Comparison of ENCODE assay signal across 8 cellular contexts in the genomic region with DNA sequence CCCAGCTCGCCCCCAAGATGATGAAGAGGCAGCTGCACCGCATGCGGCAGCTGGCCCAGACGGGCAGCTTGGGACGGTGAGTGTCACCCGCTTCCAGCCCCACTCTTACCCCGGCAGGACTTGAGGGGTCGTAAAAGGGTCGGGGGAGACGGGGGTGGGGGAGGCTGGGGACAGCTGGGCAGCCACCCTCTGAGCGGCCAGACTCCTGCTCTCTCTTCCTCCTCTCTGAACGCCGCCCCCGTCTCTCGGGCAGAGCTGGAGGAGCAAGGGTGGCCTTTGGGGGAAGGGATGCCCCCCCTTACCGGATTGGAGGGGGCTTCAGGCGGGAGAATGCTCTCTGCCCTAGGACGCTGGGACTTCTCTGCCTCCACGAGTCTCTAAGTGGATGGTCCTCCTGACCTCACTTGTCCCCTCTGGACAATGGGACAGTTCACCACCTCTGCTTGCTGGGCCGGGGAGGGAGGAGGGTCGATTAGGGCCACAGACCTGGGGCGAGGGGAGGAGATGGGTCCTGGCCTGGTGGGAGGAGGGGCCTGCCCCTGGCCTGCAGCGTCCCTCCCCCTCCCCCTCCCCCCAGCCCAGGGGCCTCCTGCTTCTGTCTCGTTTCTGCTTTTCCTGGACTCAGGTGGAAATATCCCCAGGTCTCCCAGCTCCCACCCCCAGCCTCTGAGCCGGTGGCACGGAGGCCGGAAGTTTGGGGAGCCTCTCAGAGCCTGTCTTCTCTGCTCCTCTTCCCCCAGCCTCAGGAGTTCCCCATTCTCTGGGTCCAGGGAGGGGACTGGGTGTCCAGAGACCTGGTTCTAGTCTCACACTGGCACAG. TPM values are rescaled to one million over a fixed set of nuclear protein-coding genes. Genes with fewer than 3 reads are reported as not detected.
DNase-seq lines count a peak whose midpoint lies in the region; ATAC-seq, FAIRE-seq and TF ChIP-seq lines count a peak whose summit lies in the region.

No MANE protein-coding gene starts in this region.

- no peaks in the 10 kb centered on the region for H3K27me3 ChIP-seq in CD4-positive, alpha-beta memory T cell (ENCODE audit: insufficient read depth, low read length)
- no peaks in the 10 kb centered on the region for H3K27me3 ChIP-seq in K562 (ENCODE audit: control insufficient read depth in 2 of 2, insufficient read depth in 2 of 2, low read length in 2 of 2)

- no peak for TF ChIP-seq CTCF in LNCaP clone FGC (IDR thresholded peaks at IDR 0.05; ENCODE audit: control insufficient read depth, extremely low read depth, insufficient read depth)
- TF ChIP-seq CTCF in K562 (IDR thresholded peaks at IDR 0.05 in 2 of 3, conservative IDR thresholded peaks at IDR 0.05 in 1 of 3; ENCODE audit: insufficient read depth in 2 of 3, low read depth in 1 of 3, low read length in 3 of 3) = no peak
- no peak for TF ChIP-seq CTCF in lower leg skin (IDR thresholded peaks at IDR 0.05)

- H3K36me3 ChIP-seq in CD4-positive, alpha-beta memory T cell (ENCODE audit: insufficient read depth, low read length) = peaks cover 32% of the 10 kb centered on the region
- H3K36me3 ChIP-seq in K562 (ENCODE audit: control insufficient read depth, insufficient read depth, low read length) = peaks cover 31% of the 10 kb centered on the region; the same call in 2 of the 3 replicates
- no peaks in the 10 kb centered on the region for H3K36me3 ChIP-seq in urinary bladder (ENCODE audit: insufficient read depth)

- no peaks in the 10 kb centered on the region for H3K9me3 Mint-ChIP-seq in CD4-positive, alpha-beta memory T cell

- peaks cover 78% of the 10 kb centered on the region for H3K4me1 ChIP-seq in CD4-positive, alpha-beta memory T cell (ENCODE audit: insufficient read depth, low read length)
- H3K4me1 ChIP-seq in K562 (replicated peaks in 1 of 2; ENCODE audit: control insufficient read depth in 2 of 2, insufficient read depth in 2 of 2, low read length in 2 of 2) = peaks cover 17 to 72% of the 10 kb centered on the region in 2 experiments
- no peaks in the 10 kb centered on the region for H3K4me1 ChIP-seq in urinary bladder (ENCODE audit: insufficient read depth)

- H3K27ac Mint-ChIP-seq in CD4-positive, alpha-beta memory T cell = peak overlapping the region; percentile 86 to 97 (median 91)

- H3K4me2 ChIP-seq in K562 (ENCODE audit: insufficient read depth, low read length) = peak overlapping the region; percentile 87

- POLR2A ChIA-PET in CD4-positive, alpha-beta memory T cell (lab: Charles Lee; ENCODE audit: partially characterized antibody) = interaction anchor here (0.6 to 12.1 kb wide), 12 partner anchors 10 to 48 kb away, joined by 3 to 247 read pairs (median 4); partner anchors contain the start of genes GGA1, LGALS1, NOL12 and PDXP
- POLR2A ChIA-PET in K562 (lab: Yijun Ruan, JAX) = no interaction called here

- no peaks in the 10 kb centered on the region for H3K27me3 Mint-ChIP-seq in CD4-positive, alpha-beta memory T cell

- H4K20me1 ChIP-seq in K562 (replicated peaks; ENCODE audit: control insufficient read depth, insufficient read depth, low read length) = no peaks in the 10 kb centered on the region

- TF ChIP-seq POLR2A in K562 (conservative IDR thresholded peaks at IDR 0.05) = no peak
- no peak for TF ChIP-seq POLR2A in lower leg skin (IDR thresholded peaks at IDR 0.05)

- TF ChIP-seq EP300 in K562 (IDR thresholded peaks at IDR 0.05; ENCODE audit: low read length) = no peak

- no peaks in the 10 kb centered on the region for H3K9me3 ChIP-seq in CD4-positive, alpha-beta memory T cell (ENCODE audit: control insufficient read depth in 1 of 2, low read length in 2 of 2)
- H3K9me3 ChIP-seq in K562 (replicated peaks; ENCODE audit: control insufficient read depth, insufficient read depth, low read depth, low read length) = no peaks in the 10 kb centered on the region

- no TSS peak for BruUV-seq in K562 (replicated peaks; lab: Mats Ljungman, UMichigan)

- peaks cover 10 to 40% of the 10 kb centered on the region in 2 donors for H3K36me3 Mint-ChIP-seq in CD4-positive, alpha-beta memory T cell

- peak; percentile 51 for FAIRE-seq in K562 (lab: Jason Lieb, UNC)

- WGBS in K562 (ENCODE audit: insufficient coverage, low coverage, missing lambda C conversion rate) = 0% methylated on average over 14 of the region's 27 CpGs
- WGBS in lower leg skin, 2 donors = 6 to 13% methylated on average over 14 to 24 of the region's 27 CpGs
- WGBS in urinary bladder = 6% methylated on average over 27 of the region's 27 CpGs

- H3K27ac ChIP-seq in CD4-positive, alpha-beta memory T cell (ENCODE audit: low read depth, low read length) = peak overlapping the region; percentile 64
- H3K27ac ChIP-seq in K562 (ENCODE audit: extremely low read depth, low read depth, low read length) (peak overlapping the region; percentile 54), urinary bladder (ENCODE audit: low read depth) (peak overlapping the region; percentile 81)

- peak overlapping the region; percentile 65 to 92 for H3K9ac ChIP-seq in K562 (ENCODE audit: insufficient read depth in 1 of 2, low read depth in 2 of 2, low read length in 2 of 2)

- H3K4me3 Mint-ChIP-seq in CD4-positive, alpha-beta memory T cell = peak overlapping the region; percentile 90 to 100 (median 94)

- 0 out of 2 replicates have a peak overlapping the region, but pooled peaks have one; percentile 51 for H2AFZ ChIP-seq in K562 (ENCODE audit: low read depth, low read length)

- TF ChIP-seq RAD21 in K562 (CRISPR knock-in tag; conservative IDR thresholded peaks at IDR 0.05 in 1 of 2, IDR thresholded peaks at IDR 0.05 in 1 of 2) = no peak

- peaks cover 35 to 83% (median 59%) of the 10 kb centered on the region in 4 donors for H3K4me1 Mint-ChIP-seq in CD4-positive, alpha-beta memory T cell

- in situ Hi-C loops in K562 (cut with MboI) = no loop called here

- CTCF ChIA-PET in CD4-positive, alpha-beta memory T cell (lab: Charles Lee; ENCODE audit: partially characterized antibody) = interaction anchor here (0.9 to 20.3 kb wide), 5 partner anchors 13 to 40 kb away, joined by 3 to 558 read pairs (median 221); partner anchors contain the start of genes GGA1, LGALS1, NOL12 and PDXP
- CTCF ChIA-PET in K562 (lab: Yijun Ruan, JAX; ENCODE audit: low intra/inter-chr PET ratio) = no interaction called here

- intact Hi-C loops in CD4-positive, alpha-beta memory T cell (cut with micrococcal nuclease) = loop anchor here (1.0 to 10.0 kb wide), 5 partner anchors 17 to 205 kb away; partner anchors contain the start of genes ANKRD54, EIF3L, GGA1 and PDXP
- intact Hi-C loops in K562 (cut with micrococcal nuclease) = no loop called here
- intact Hi-C loops in lower leg skin (cut with DNase I; ENCODE audit: low total_unique reads) = loop anchor here (10.0 kb wide), 1 partner anchor 155 kb away; no protein-coding TSS in a partner anchor

- H3K79me2 ChIP-seq in K562 (ENCODE audit: control insufficient read depth, insufficient read depth, low read length) = peaks cover 11% of the 10 kb centered on the region

- no peaks in the 10 kb centered on the region for H3K9me1 ChIP-seq in K562 (ENCODE audit: control insufficient read depth, insufficient read depth, low read length)

- ATAC-seq in K562 (peak; percentile 21; the same call in 2 of the 3 replicates), HG03175 (IDR thresholded peaks at IDR 0.05; ENCODE audit: unreplicated experiment) (no peak), GM21360 (IDR thresholded peaks at IDR 0.05; ENCODE audit: unreplicated experiment) (no peak)

- peak in 2 of 5 donors; percentile 30 to 71 for DNase-seq in CD4-positive, alpha-beta memory T cell
- no peak for DNase-seq in LNCaP clone FGC (ENCODE audit: low read depth)
- peak; percentile 41 to 63 (median 58) for DNase-seq in K562 (ENCODE audit: extremely low read depth in 1 of 4, low spot score in 3 of 4)
- no peak for DNase-seq in lower leg skin (ENCODE audit: low spot score in 2 of 2)
- DNase-seq in NCI-H2081 (lab: John Stamatoyannopoulos, UW) = no peak

- H3K4me3 ChIP-seq in CD4-positive, alpha-beta memory T cell (ENCODE audit: low read length in 2 of 2) = peak overlapping the region; percentile 75 to 84
- H3K4me3 ChIP-seq in LNCaP clone FGC (ENCODE audit: low read depth, low read length) = peak overlapping the region; percentile 70
- H3K4me3 ChIP-seq in K562 = peak overlapping the region; percentile 65
- peak overlapping the region; percentile 42 for H3K4me3 ChIP-seq in lower leg skin (ENCODE audit: low read depth, poor library complexity, severe bottlenecking)
- peak overlapping the region; percentile 67 for H3K4me3 ChIP-seq in urinary bladder (ENCODE audit: low read depth, low read length)

RNA-seq across cellular contexts. Expression of gene SH3BP1, which starts 0.5 kb away (rescaled TPM):
- 10 to 100 TPM; 84.0 to 89.2 TPM for total RNA-seq in CD4-positive, alpha-beta memory T cell
- polyA plus RNA-seq in CD4-positive, alpha-beta memory T cell = 10 to 100 TPM; 17.6 to 30.3 TPM
- 27.4 and 84.8 TPM in 2 replicates for total RNA-seq in K562 (2011; cell fraction: chromatin; rRNA removed; ENCODE audit: low replicate concordance)
- total RNA-seq in K562 (2011; cell fraction: nucleolus; rRNA removed) = 40.0 and 41.0 TPM in 2 replicates
- 21.5 and 25.7 TPM in 2 replicates for total RNA-seq in K562 (2011; cell fraction: nucleoplasm; rRNA removed)
- total RNA-seq in K562 (2014; rRNA removed) = 18.6 and 21.2 TPM in 2 replicates
- total RNA-seq in K562 (2014; rRNA removed; fragmentation: Illumina TruSeq; extraction: Trizol) = 7.4 and 9.7 TPM in 2 replicates
- total RNA-seq in K562 (2015; rRNA removed; fragmentation: Illumina TruSeq; extraction: Trizol) = 9.3 and 9.4 TPM in 2 replicates
- total RNA-seq in K562 (2021) = 29.9 and 36.2 TPM in 2 replicates
- 11.5 and 14.9 TPM in 2 replicates for polyA plus RNA-seq in K562 (2011; rRNA removed)
- polyA plus RNA-seq in K562 (2011; cell fraction: cytosol; rRNA removed) = 10.1 and 21.2 TPM in 2 replicates
- polyA plus RNA-seq in K562 (2011; cell fraction: nucleus; rRNA removed) = 23.7 and 33.6 TPM in 2 replicates
- 34.0 and 58.5 TPM in 2 replicates for polyA plus RNA-seq in K562 (2012)
- 32.1 and 36.0 TPM in 2 replicates for polyA plus RNA-seq in K562 (2014; fragmentation: Illumina TruSeq; extraction: Trizol)
- polyA plus RNA-seq in K562 (2014; fragmentation: Nextera tagmentation; extraction: Ambion mirVana) = under 1 TPM; 0.10 to 0.17 TPM
- 8.7 and 10.4 TPM in 2 replicates for polyA plus RNA-seq in K562 (2014; rRNA removed)
- polyA minus RNA-seq in K562 (2011; rRNA and poly(A)+ RNA removed) = 16.7 and 17.5 TPM in 2 replicates
- 12.7 and 19.9 TPM in 2 replicates for polyA minus RNA-seq in K562 (2011; cell fraction: cytosol; rRNA and poly(A)+ RNA removed)
- 13.7 and 15.5 TPM in 2 replicates for polyA minus RNA-seq in K562 (2011; cell fraction: nucleus; rRNA and poly(A)+ RNA removed)
- total RNA-seq in lower leg skin = 10 to 100 TPM; 29.1 to 83.3 (median 60.3) TPM
- total RNA-seq in urinary bladder = 10.9 TPM
- polyA plus RNA-seq in urinary bladder = 11.3 TPM

RNA-seq across cellular contexts. Expression of gene PDXP, which starts 18.5 kb away (rescaled TPM):
- total RNA-seq in CD4-positive, alpha-beta memory T cell = 1 to 10 TPM; 7.3 to 9.8 TPM
- polyA plus RNA-seq in CD4-positive, alpha-beta memory T cell = 1 to 10 TPM in 1 of 2 donors, under 1 TPM in 1; 0.38 to 7.1 TPM
- total RNA-seq in K562 (2011; cell fraction: chromatin; rRNA removed; ENCODE audit: low replicate concordance) = 8.1 and 23.1 TPM in 2 replicates
- total RNA-seq in K562 (2011; cell fraction: nucleolus; rRNA removed) = 20.8 and 21.3 TPM in 2 replicates
- total RNA-seq in K562 (2011; cell fraction: nucleoplasm; rRNA removed) = 19.4 and 21.3 TPM in 2 replicates
- total RNA-seq in K562 (2014; rRNA removed) = 38.8 and 55.8 TPM in 2 replicates
- 27.6 and 29.0 TPM in 2 replicates for total RNA-seq in K562 (2014; rRNA removed; fragmentation: Illumina TruSeq; extraction: Trizol)
- 30.9 and 32.5 TPM in 2 replicates for total RNA-seq in K562 (2015; rRNA removed; fragmentation: Illumina TruSeq; extraction: Trizol)
- 47.5 and 50.0 TPM in 2 replicates for total RNA-seq in K562 (2021)
- polyA plus RNA-seq in K562 (2011; rRNA removed) = 42.8 and 51.4 TPM in 2 replicates
- polyA plus RNA-seq in K562 (2011; cell fraction: cytosol; rRNA removed) = 73.7 and 106 TPM in 2 replicates
- polyA plus RNA-seq in K562 (2011; cell fraction: nucleus; rRNA removed) = 34.8 and 35.2 TPM in 2 replicates
- 25.7 and 42.5 TPM in 2 replicates for polyA plus RNA-seq in K562 (2012)
- 54.2 and 62.3 TPM in 2 replicates for polyA plus RNA-seq in K562 (2014; fragmentation: Illumina TruSeq; extraction: Trizol)
- polyA plus RNA-seq in K562 (2014; fragmentation: Nextera tagmentation; extraction: Ambion mirVana) = 10 to 100 TPM in 1 of 2 experiments, 1 to 10 TPM in 1; 7.9 to 11.8 TPM
- polyA plus RNA-seq in K562 (2014; rRNA removed) = 45.7 and 47.8 TPM in 2 replicates
- 21.5 and 27.1 TPM in 2 replicates for polyA minus RNA-seq in K562 (2011; rRNA and poly(A)+ RNA removed)
- polyA minus RNA-seq in K562 (2011; cell fraction: cytosol; rRNA and poly(A)+ RNA removed) = 30.1 and 30.4 TPM in 2 replicates
- 8.6 and 12.3 TPM in 2 replicates for polyA minus RNA-seq in K562 (2011; cell fraction: nucleus; rRNA and poly(A)+ RNA removed)
- total RNA-seq in lower leg skin = 1 to 10 TPM; 1.8 to 4.6 (median 3.2) TPM
- 3.2 TPM for total RNA-seq in urinary bladder
- 15.1 TPM for polyA plus RNA-seq in urinary bladder

RNA-seq across cellular contexts. Expression of gene GGA1, which starts 31.3 kb away (rescaled TPM):
- 100 to 1,000 TPM; 108 to 109 TPM for total RNA-seq in CD4-positive, alpha-beta memory T cell
- polyA plus RNA-seq in CD4-positive, alpha-beta memory T cell = 10 to 100 TPM; 16.3 to 26.7 TPM
- total RNA-seq in K562 (2011; cell fraction: chromatin; rRNA removed; ENCODE audit: low replicate concordance) = 235 and 500 TPM in 2 replicates
- 281 and 297 TPM in 2 replicates for total RNA-seq in K562 (2011; cell fraction: nucleolus; rRNA removed)
- total RNA-seq in K562 (2011; cell fraction: nucleoplasm; rRNA removed) = 245 and 253 TPM in 2 replicates
- 48.0 and 51.3 TPM in 2 replicates for total RNA-seq in K562 (2014; rRNA removed)
- total RNA-seq in K562 (2014; rRNA removed; fragmentation: Illumina TruSeq; extraction: Trizol) = 19.7 and 24.2 TPM in 2 replicates
- total RNA-seq in K562 (2015; rRNA removed; fragmentation: Illumina TruSeq; extraction: Trizol) = 29.9 and 31.1 TPM in 2 replicates
- total RNA-seq in K562 (2021) = 57.1 and 61.3 TPM in 2 replicates
- 50.4 and 53.3 TPM in 2 replicates for polyA plus RNA-seq in K562 (2011; rRNA removed)
- 27.8 and 56.0 TPM in 2 replicates for polyA plus RNA-seq in K562 (2011; cell fraction: cytosol; rRNA removed)
- polyA plus RNA-seq in K562 (2011; cell fraction: nucleus; rRNA removed) = 156 and 291 TPM in 2 replicates
- 41.4 and 63.8 TPM in 2 replicates for polyA plus RNA-seq in K562 (2012)
- polyA plus RNA-seq in K562 (2014; fragmentation: Illumina TruSeq; extraction: Trizol) = 31.6 and 42.5 TPM in 2 replicates
- polyA plus RNA-seq in K562 (2014; fragmentation: Nextera tagmentation; extraction: Ambion mirVana) = 1 to 10 TPM; 1.5 to 1.9 TPM
- polyA plus RNA-seq in K562 (2014; rRNA removed) = 69.5 and 71.3 TPM in 2 replicates
- 26.8 and 33.7 TPM in 2 replicates for polyA minus RNA-seq in K562 (2011; rRNA and poly(A)+ RNA removed)
- polyA minus RNA-seq in K562 (2011; cell fraction: cytosol; rRNA and poly(A)+ RNA removed) = 20.7 and 22.7 TPM in 2 replicates
- 56.9 and 57.8 TPM in 2 replicates for polyA minus RNA-seq in K562 (2011; cell fraction: nucleus; rRNA and poly(A)+ RNA removed)
- 10 to 100 TPM; 50.3 to 66.0 (median 53.6) TPM for total RNA-seq in lower leg skin
- 29.3 TPM for total RNA-seq in urinary bladder
- polyA plus RNA-seq in urinary bladder = 45.4 TPM

RNA-seq across cellular contexts. Expression of gene LGALS1, which starts 35.5 kb away (rescaled TPM):
- 10 to 100 TPM; 64.8 to 68.7 TPM for total RNA-seq in CD4-positive, alpha-beta memory T cell
- 100 to 1,000 TPM; 315 to 358 TPM for polyA plus RNA-seq in CD4-positive, alpha-beta memory T cell
- 14.2 and 41.4 TPM in 2 replicates for total RNA-seq in K562 (2011; cell fraction: chromatin; rRNA removed; ENCODE audit: low replicate concordance)
- 152 and 183 TPM in 2 replicates for total RNA-seq in K562 (2011; cell fraction: nucleolus; rRNA removed)
- 99.6 and 131 TPM in 2 replicates for total RNA-seq in K562 (2011; cell fraction: nucleoplasm; rRNA removed)
- total RNA-seq in K562 (2014; rRNA removed) (373 and 487 TPM in 2 replicates), K562 (2014; rRNA removed; fragmentation: Illumina TruSeq; extraction: Trizol) (94.3 and 160 TPM in 2 replicates), K562 (2015; rRNA removed; fragmentation: Illumina TruSeq; extraction: Trizol) (455 and 466 TPM in 2 replicates), K562 (2021) (330 and 373 TPM in 2 replicates), lower leg skin (100 to 1,000 TPM; 110 to 347 (median 232) TPM), urinary bladder (1,499 TPM)
- polyA plus RNA-seq in K562 (2011; rRNA removed) (800 and 995 TPM in 2 replicates), K562 (2014; fragmentation: Illumina TruSeq; extraction: Trizol) (189 and 298 TPM in 2 replicates), K562 (2014; fragmentation: Nextera tagmentation; extraction: Ambion mirVana) (100 to 1,000 TPM; 240 to 301 TPM), K562 (2014; rRNA removed) (474 and 680 TPM in 2 replicates), urinary bladder (1,781 TPM)
- 1,618 and 2,500 TPM in 2 replicates for polyA plus RNA-seq in K562 (2011; cell fraction: cytosol; rRNA removed)
- polyA plus RNA-seq in K562 (2011; cell fraction: nucleus; rRNA removed) = 492 and 635 TPM in 2 replicates
- 1,292 and 1,616 TPM in 2 replicates for polyA plus RNA-seq in K562 (2012)
- 187 and 354 TPM in 2 replicates for polyA minus RNA-seq in K562 (2011; rRNA and poly(A)+ RNA removed)
- polyA minus RNA-seq in K562 (2011; cell fraction: cytosol; rRNA and poly(A)+ RNA removed) = 194 and 200 TPM in 2 replicates
- polyA minus RNA-seq in K562 (2011; cell fraction: nucleus; rRNA and poly(A)+ RNA removed) = 64.1 and 86.9 TPM in 2 replicates

RNA-seq across cellular contexts. Expression of gene NOL12, which starts 46.2 kb away (rescaled TPM):
- total RNA-seq in CD4-positive, alpha-beta memory T cell = 10 to 100 TPM; 50.3 to 52.0 TPM
- 10 to 100 TPM; 38.8 to 51.6 TPM for polyA plus RNA-seq in CD4-positive, alpha-beta memory T cell
- 24.1 and 61.4 TPM in 2 replicates for total RNA-seq in K562 (2011; cell fraction: chromatin; rRNA removed; ENCODE audit: low replicate concordance)
- 43.3 and 44.0 TPM in 2 replicates for total RNA-seq in K562 (2011; cell fraction: nucleolus; rRNA removed)
- 30.8 and 31.2 TPM in 2 replicates for total RNA-seq in K562 (2011; cell fraction: nucleoplasm; rRNA removed)
- 40.9 and 42.2 TPM in 2 replicates for total RNA-seq in K562 (2014; rRNA removed)
- 8.4 and 13.9 TPM in 2 replicates for total RNA-seq in K562 (2014; rRNA removed; fragmentation: Illumina TruSeq; extraction: Trizol)
- total RNA-seq in K562 (2015; rRNA removed; fragmentation: Illumina TruSeq; extraction: Trizol) = 29.1 and 33.7 TPM in 2 replicates
- total RNA-seq in K562 (2021) = 26.8 and 28.5 TPM in 2 replicates
- 17.2 and 19.8 TPM in 2 replicates for polyA plus RNA-seq in K562 (2011; rRNA removed)
- 19.6 and 24.7 TPM in 2 replicates for polyA plus RNA-seq in K562 (2011; cell fraction: cytosol; rRNA removed)
- polyA plus RNA-seq in K562 (2011; cell fraction: nucleus; rRNA removed) = 38.3 and 48.3 TPM in 2 replicates
- 25.1 and 27.1 TPM in 2 replicates for polyA plus RNA-seq in K562 (2012)
- polyA plus RNA-seq in K562 (2014; fragmentation: Illumina TruSeq; extraction: Trizol) = 33.6 and 34.3 TPM in 2 replicates
- 10 to 100 TPM in 1 of 2 experiments, 1 to 10 TPM in 1; 2.8 to 10.5 TPM for polyA plus RNA-seq in K562 (2014; fragmentation: Nextera tagmentation; extraction: Ambion mirVana)
- polyA plus RNA-seq in K562 (2014; rRNA removed) = 40.8 and 41.4 TPM in 2 replicates
- polyA minus RNA-seq in K562 (2011; rRNA and poly(A)+ RNA removed) = 7.3 and 8.8 TPM in 2 replicates
- polyA minus RNA-seq in K562 (2011; cell fraction: cytosol; rRNA and poly(A)+ RNA removed) = 8.7 and 12.7 TPM in 2 replicates
- polyA minus RNA-seq in K562 (2011; cell fraction: nucleus; rRNA and poly(A)+ RNA removed) = 7.2 and 10.0 TPM in 2 replicates
- 10 to 100 TPM; 24.3 to 72.3 (median 36.1) TPM for total RNA-seq in lower leg skin
- total RNA-seq in urinary bladder = 8.7 TPM
- polyA plus RNA-seq in urinary bladder = 17.9 TPM

Comparison
In these comparisons a context has a peak if more than half of its experiments do, and no peak if none do; other contexts are left out.
1. DNase-seq: peak in K562 (4 of 4); none in LNCaP clone FGC (single experiment), lower leg skin (0 of 2) and NCI-H2081 (0 of 2).
2. Peak in every context shown above with its lines, with median percentiles within 50 percentile points of each other: H3K27ac ChIP-seq and H3K4me3 ChIP-seq.